1 cellular context compared by ENCODE assay signal in the genomic region with DNA sequence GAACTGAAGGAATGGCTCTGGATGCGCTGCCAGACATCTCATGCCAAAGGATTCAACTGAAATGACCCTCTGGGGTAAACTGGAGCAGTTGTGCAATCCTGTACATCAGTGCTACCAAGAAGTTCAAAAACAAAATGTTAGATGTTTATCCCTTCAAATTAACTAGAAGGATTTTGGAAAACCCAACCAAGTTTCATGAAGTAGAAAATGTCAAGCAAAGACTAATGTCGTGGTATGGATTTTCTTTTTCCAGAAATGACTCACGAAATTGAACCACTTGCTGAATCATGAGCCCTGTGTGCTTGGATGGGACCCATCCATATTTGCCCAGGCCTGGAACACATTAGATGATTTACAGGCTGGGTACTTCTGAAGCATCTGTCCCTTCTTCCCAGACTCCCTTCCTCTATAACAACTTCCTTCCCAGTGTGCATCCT.
A peak's percentile ranks its signal among the peaks of the same experiment; 100 is the strongest.
TF ChIP-seq lines count a peak whose summit lies in the region.

No MANE protein-coding gene starts in this region.

TF ChIP-seq in IMR-90, 13 proteins besides CTCF, POLR2A, EP300 and RAD21:
- TF ChIP-seq SMC3 (IDR thresholded peaks at IDR 0.05; ENCODE audit: low read depth, low read length) (no peak), CEBPB (IDR thresholded peaks at IDR 0.05; ENCODE audit: low read depth, low read length) (peak; percentile 43; the same call in 1 of the 2 replicates), RCOR1 (IDR thresholded peaks at IDR 0.05; ENCODE audit: insufficient replicate concordance, low read length) (no peak)
- TF ChIP-seq, protein P1, sequence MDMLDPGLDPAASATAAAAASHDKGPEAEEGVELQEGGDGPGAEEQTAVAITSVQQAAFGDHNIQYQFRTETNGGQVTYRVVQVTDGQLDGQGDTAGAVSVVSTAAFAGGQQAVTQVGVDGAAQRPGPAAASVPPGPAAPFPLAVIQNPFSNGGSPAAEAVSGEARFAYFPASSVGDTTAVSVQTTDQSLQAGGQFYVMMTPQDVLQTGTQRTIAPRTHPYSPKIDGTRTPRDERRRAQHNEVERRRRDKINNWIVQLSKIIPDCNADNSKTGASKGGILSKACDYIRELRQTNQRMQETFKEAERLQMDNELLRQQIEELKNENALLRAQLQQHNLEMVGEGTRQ (IDR thresholded peaks at IDR 0.05; ENCODE audit: low read depth, low read length) = no peak
